16 cellular contexts compared by ENCODE assay signal in the genomic region with DNA sequence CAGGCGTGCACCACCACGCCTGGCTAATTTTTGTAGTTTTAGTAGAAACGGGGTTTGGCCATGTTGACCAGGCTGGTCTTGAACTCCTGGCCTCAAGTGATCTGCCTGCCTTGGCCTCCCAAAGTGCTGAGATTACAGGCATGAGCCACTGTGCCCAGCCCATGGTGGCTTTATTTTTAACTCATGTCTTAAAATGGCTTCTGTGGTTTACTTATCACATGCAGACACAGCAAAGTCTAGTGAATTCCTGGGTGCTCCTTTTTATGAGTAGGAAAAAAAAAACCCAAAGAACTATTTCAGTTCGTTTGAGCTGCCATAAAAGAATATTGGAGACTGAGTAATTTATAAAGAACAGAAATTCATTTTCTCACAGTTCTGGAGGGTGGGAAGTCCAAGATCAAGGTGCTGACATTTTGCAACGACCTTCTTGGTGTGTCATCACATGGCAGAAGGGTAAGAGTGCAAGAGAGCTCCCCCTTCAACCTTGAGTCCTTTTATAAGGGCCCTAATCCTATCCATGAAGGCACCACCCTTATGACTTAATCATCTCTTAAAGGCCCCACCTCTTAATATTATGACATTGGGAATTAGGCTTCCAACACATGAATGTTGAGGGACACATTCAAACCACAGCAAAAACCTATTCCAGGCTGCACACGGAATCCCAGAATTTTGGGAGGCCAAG. TPM values are rescaled to one million over a fixed set of nuclear protein-coding genes. Genes with fewer than 3 reads are reported as not detected.
A peak's percentile ranks its signal among the peaks of the same experiment; 100 is the strongest.
DNase-seq lines count a peak whose midpoint lies in the region; ATAC-seq and TF ChIP-seq lines count a peak whose summit lies in the region.
"Had no signal": no experiment of that assay in that cellular context is flagged by ENCODE, and none has a peak within 500 bp of the region (broad histone marks: within the 10 kb centered on the region; RNA-seq: fewer than 3 reads in every experiment).

No MANE protein-coding gene starts in this region.

- H3K4me3 Mint-ChIP-seq in CD14-positive monocyte (no peak overlapping the region), memory B cell (no peak overlapping the region)
- H3K4me3 Mint-ChIP-seq in activated CD8-positive, alpha-beta T cell treated with anti-CD3 and anti-CD28 coated beads for 36 hours: no peak overlapping the region
- H3K4me3 Mint-ChIP-seq: WTC11 had no signal

- H3K4me1 ChIP-seq in DOHH2 (ENCODE audit: control insufficient read depth, low read length): peaks cover 86% of the 10 kb centered on the region
- H3K4me1 ChIP-seq: pancreas, tibial nerve had no signal

- peaks cover 30% of the 10 kb centered on the region for H3K36me3 ChIP-seq in DOHH2 (ENCODE audit: control insufficient read depth, low read length)
- H3K36me3 ChIP-seq: MG63, pancreas, tibial nerve had no signal

- H3K4me2 ChIP-seq in DOHH2 (ENCODE audit: low read length): peak overlapping the region; percentile 78

- H4K20me1 ChIP-seq in DOHH2 (ENCODE audit: control insufficient read depth, insufficient read depth, low read depth, low read length): no peaks in the 10 kb centered on the region

- H3K27ac Mint-ChIP-seq in CD14-positive monocyte (peak overlapping the region; percentile 90 to 96 (median 95)), memory B cell (peak overlapping the region; percentile 91)
- H3K27ac Mint-ChIP-seq in activated CD8-positive, alpha-beta T cell treated with anti-CD3 and anti-CD28 coated beads for 36 hours: peak overlapping the region; percentile 85
- H3K27ac Mint-ChIP-seq: WTC11 had no signal

- intact Hi-C loops in CD14-positive monocyte (cut with micrococcal nuclease): loop anchor here in 1 of 2 donors (5.0 kb wide), 1 partner anchor 71 kb away; no protein-coding TSS in a partner anchor
- intact Hi-C loops in activated CD8-positive, alpha-beta T cell treated with anti-CD3 and anti-CD28 coated beads for 36 hours (cut with micrococcal nuclease): no loop called here

- no peaks in the 10 kb centered on the region for H3K27me3 ChIP-seq in DOHH2 (ENCODE audit: control insufficient read depth, low read length)
- H3K27me3 ChIP-seq: MG63, pancreas, tibial nerve had no signal

- peaks cover 13% of the 10 kb centered on the region for H3K9me3 ChIP-seq in DOHH2 (ENCODE audit: control insufficient read depth, insufficient read depth, low read length)
- H3K9me3 ChIP-seq: MG63, pancreas had no signal

- DNase-seq in CD14-positive monocyte (ENCODE audit: low spot score): no peak
- no peak for DNase-seq in activated CD8-positive, alpha-beta T cell treated with anti-CD3 and anti-CD28 coated beads for 36 hours
- no peak for DNase-seq in memory B cell (ENCODE audit: low spot score in 2 of 2)
- DNase-seq in NOMO-1 treated with dmso at 0.1 percent for 144 hours (lab: John Stamatoyannopoulos, UW; ENCODE audit: unreplicated experiment): no peak
- DNase-seq in germinal center (ENCODE audit: low spot score): no peak
- DNase-seq: effector memory CD4-positive, alpha-beta T cell; hippocampal formation; MG63; NCI-H1930; NCI-H526; pancreas had no signal

- H3K27ac ChIP-seq in DOHH2 (ENCODE audit: low read depth, low read length): peak overlapping the region; percentile 91

- peak overlapping the region; percentile 49 for H3K4me3 ChIP-seq in DOHH2 (ENCODE audit: low read length)
- H3K4me3 ChIP-seq: MG63, pancreas, skin epidermis, tibial nerve had no signal

- CTCF ChIA-PET in activated CD8-positive, alpha-beta T cell treated with anti-CD3 and anti-CD28 coated beads for 36 hours (lab: Charles Lee): interaction anchor here (1.0 to 1.3 kb wide), 2 partner anchors 50 to 51 kb away, joined by 3 to 4 read pairs; no protein-coding TSS in a partner anchor

- H3K9me3 Mint-ChIP-seq in CD14-positive monocyte (peaks cover 9 to 27% (median 19%) of the 10 kb centered on the region in 7 donors), memory B cell (peaks cover 6% of the 10 kb centered on the region)
- H3K9me3 Mint-ChIP-seq in activated CD8-positive, alpha-beta T cell treated with anti-CD3 and anti-CD28 coated beads for 36 hours: peaks cover 28% of the 10 kb centered on the region
- H3K9me3 Mint-ChIP-seq: WTC11 had no signal

- POLR2A ChIA-PET in activated CD8-positive, alpha-beta T cell treated with anti-CD3 and anti-CD28 coated beads for 36 hours (lab: Charles Lee): interaction anchor here (0.6 to 2.5 kb wide), 4 partner anchors 13 to 51 kb away, joined by 3 to 14 read pairs (median 3); a partner anchor contains a TSS

- peaks cover 0 to 2% (median 0%) of the 10 kb centered on the region in 3 donors for H3K27me3 Mint-ChIP-seq in CD14-positive monocyte (ENCODE audit: low read depth in 3 of 3)
- no peaks in the 10 kb centered on the region for H3K27me3 Mint-ChIP-seq in activated CD8-positive, alpha-beta T cell treated with anti-CD3 and anti-CD28 coated beads for 36 hours
- no peaks in the 10 kb centered on the region for H3K27me3 Mint-ChIP-seq in memory B cell

- peaks cover 39% of the 10 kb centered on the region for H3F3A ChIP-seq in DOHH2 (ENCODE audit: control insufficient read depth, insufficient read depth)

- TF ChIP-seq CTCF in CD14-positive monocyte (IDR thresholded peaks at IDR 0.05): no peak
- no peak for TF ChIP-seq CTCF in DOHH2 (IDR thresholded peaks at IDR 0.05; ENCODE audit: low read depth, low read length, poor library complexity, severe bottlenecking)
- no peak for TF ChIP-seq CTCF in activated CD8-positive, alpha-beta T cell treated with anti-CD3 and anti-CD28 coated beads for 36 hours (IDR thresholded peaks at IDR 0.05)

- no peak for ATAC-seq in activated CD8-positive, alpha-beta T cell treated with anti-CD3 and anti-CD28 coated beads for 36 hours
- ATAC-seq in memory B cell (ENCODE audit: low read depth): no peak
- no peak for ATAC-seq in GM19351 (IDR thresholded peaks at IDR 0.05; ENCODE audit: unreplicated experiment)
- ATAC-seq: WTC11 had no signal

- peaks cover 4% of the 10 kb centered on the region for H3K79me2 ChIP-seq in DOHH2 (ENCODE audit: control insufficient read depth, low read length)

- H3K4me1 Mint-ChIP-seq in CD14-positive monocyte (peaks cover 21% of the 10 kb centered on the region), memory B cell (peaks cover 27% of the 10 kb centered on the region)
- H3K4me1 Mint-ChIP-seq in activated CD8-positive, alpha-beta T cell treated with anti-CD3 and anti-CD28 coated beads for 36 hours (ENCODE audit: low read depth): peaks cover 35% of the 10 kb centered on the region
- H3K4me1 Mint-ChIP-seq: WTC11 had no signal

- no peaks in the 10 kb centered on the region for H3K9me2 ChIP-seq in DOHH2 (replicated peaks; ENCODE audit: control insufficient read depth, low read length)

- H3K36me3 Mint-ChIP-seq in CD14-positive monocyte (peaks cover 12 to 28% of the 10 kb centered on the region in 2 donors), memory B cell (peaks cover 12% of the 10 kb centered on the region)
- H3K36me3 Mint-ChIP-seq in activated CD8-positive, alpha-beta T cell treated with anti-CD3 and anti-CD28 coated beads for 36 hours (ENCODE audit: low read depth): peaks cover 24% of the 10 kb centered on the region
- H3K36me3 Mint-ChIP-seq: WTC11 had no signal

RNA-seq across cellular contexts. Expression of a gene that starts 12.6 kb away (rescaled TPM):
- polyA plus RNA-seq in CD14-positive monocyte: 10 to 100 TPM; 18.3 to 34.3 TPM
- total RNA-seq in activated CD8-positive, alpha-beta T cell treated with anti-CD3 and anti-CD28 coated beads for 36 hours: 10 to 100 TPM; 84.7 to 85.3 TPM
